Comparison of ENCODE assay signal across 20 cellular contexts in genomic region chr11:33713162-33713913, GRCh38. TPM values are rescaled to one million over a fixed set of nuclear protein-coding genes. Genes with fewer than 3 reads are reported as not detected.
DNase-seq lines count a peak whose midpoint lies in the region; ATAC-seq, FAIRE-seq and TF ChIP-seq lines count a peak whose summit lies in the region.
"Had no signal": no experiment of that assay in that cellular context is flagged by ENCODE, and none has a peak within 500 bp of the region (broad histone marks: within the 10 kb centered on the region; RNA-seq: fewer than 3 reads in every experiment).

No MANE protein-coding gene starts in this region.

- peaks cover 68% of the 10 kb centered on the region for H4K20me1 ChIP-seq in astrocyte (ENCODE audit: insufficient read depth, low read length)

- no peaks in the 10 kb centered on the region for H3K9me3 Mint-ChIP-seq in astrocyte (ENCODE audit: unreplicated experiment)
- H3K9me3 Mint-ChIP-seq: CD4-positive, CD25-positive, alpha-beta regulatory T cell; stimulated activated naive CD8-positive, alpha-beta T cell treated with anti-CD3 and anti-CD28 coated beads, Interleukin-15, amount 100 ng/mL, for 72 hours had no signal

- H3K9me3 ChIP-seq in heart right ventricle (no peaks in the 10 kb centered on the region), astrocyte (ENCODE audit: insufficient read depth, low read depth, low read length) (no peaks in the 10 kb centered on the region), lower lobe of right lung (no peaks in the 10 kb centered on the region), upper lobe of left lung (no peaks in the 10 kb centered on the region)

- TF ChIP-seq CTCF in heart right ventricle (IDR thresholded peaks at IDR 0.05) (no peak), astrocyte (IDR thresholded peaks at IDR 0.05; ENCODE audit: insufficient read depth, low read depth, low read length) (no peak), lower lobe of right lung (IDR thresholded peaks at IDR 0.05) (no peak), upper lobe of left lung (IDR thresholded peaks at IDR 0.05) (no peak)

- no peak overlapping the region for H3K9ac ChIP-seq in astrocyte (ENCODE audit: low read length)

- no peak for ATAC-seq in heart right ventricle
- ATAC-seq in Right ventricle myocardium inferior, result no peak
- ATAC-seq in lower lobe of right lung, result peak in 1 of 2 donors; percentile 47
- ATAC-seq in upper lobe of left lung (ENCODE audit: low FRiP score in 2 of 2), result no peak
- ATAC-seq: sciatic nerve; stimulated activated naive CD8-positive, alpha-beta T cell treated with anti-CD3 and anti-CD28 coated beads, Interleukin-15, amount 100 ng/mL, for 72 hours had no signal

- 67 to 68% methylated on average over 5 of the region's 5 CpGs for WGBS in heart right ventricle, 2 donors
- WGBS in upper lobe of left lung, 2 donors, result 57 to 64% methylated on average over 5 of the region's 5 CpGs

- no peak for TF ChIP-seq POLR2A in upper lobe of left lung (IDR thresholded peaks at IDR 0.05)

- intact Hi-C loops in heart right ventricle (cut with DNase I) (loop anchor here in 1 of 10 donors (10.0 kb wide), 1 partner anchor 449 kb away; no protein-coding TSS in a partner anchor), Right ventricle myocardium inferior (cut with DNase I) (no loop called here), lower lobe of right lung (cut with DNase I) (no loop called here), head of caudate nucleus (cut with DNase I) (no loop called here)

- H2AFZ ChIP-seq in astrocyte (ENCODE audit: low read depth, low read length), result no peak overlapping the region

- peaks cover 10 to 74% (median 67%) of the 10 kb centered on the region in 9 donors for H3K4me1 ChIP-seq in heart right ventricle
- H3K4me1 ChIP-seq in astrocyte (ENCODE audit: insufficient read depth, low read length), result peaks cover 5% of the 10 kb centered on the region
- H3K4me1 ChIP-seq in lower lobe of right lung, result peaks cover 43% of the 10 kb centered on the region
- peaks cover 17 to 65% (median 45%) of the 10 kb centered on the region in 4 donors for H3K4me1 ChIP-seq in upper lobe of left lung

- DNase-seq in heart right ventricle (no peak), Right ventricle myocardium inferior (ENCODE audit: missing footprints) (no peak), astrocyte (ENCODE audit: low read depth) (no peak), lower lobe of right lung (no peak), upper lobe of left lung (no peak), UCSD-AML1 (lab: John Stamatoyannopoulos, UW; ENCODE audit: unreplicated experiment) (no peak), head of caudate nucleus (no peak)
- DNase-seq in central memory CD4-positive, alpha-beta T cell, result no peak
- DNase-seq: activated CD4-positive, CD25-positive, alpha-beta regulatory T cell treated with anti-CD3 and anti-CD28 coated beads, Interleukin-2, amount 50 U/mL, for 72 hours; CD4-positive, CD25-positive, alpha-beta regulatory T cell; DMS153; effector memory CD4-positive, alpha-beta T cell; NCI-H1930; SHP77 treated with DMSO at 0.1 percent for 48 hours; stimulated activated CD4-positive, alpha-beta T cell treated with anti-CD3 and anti-CD28 coated beads, Interleukin-2, amount 100 ng/mL, for 24 hours; stimulated activated naive CD8-positive, alpha-beta T cell treated with anti-CD3 and anti-CD28 coated beads, Interleukin-15, amount 100 ng/mL, for 72 hours; T-helper 2 cell had no signal

- no peaks in the 10 kb centered on the region for H3K27me3 Mint-ChIP-seq in astrocyte (ENCODE audit: low read depth, unreplicated experiment)
- H3K27me3 Mint-ChIP-seq: CD4-positive, CD25-positive, alpha-beta regulatory T cell; stimulated activated naive CD8-positive, alpha-beta T cell treated with anti-CD3 and anti-CD28 coated beads, Interleukin-15, amount 100 ng/mL, for 72 hours had no signal

- H3K27ac ChIP-seq in heart right ventricle (peak overlapping the region in 9 of 10 donors; percentile 10 to 99 (median 33)), astrocyte (ENCODE audit: low read depth, low read length) (no peak overlapping the region), lower lobe of right lung (peak overlapping the region; percentile 19), upper lobe of left lung (peak overlapping the region; percentile 17 to 67 (median 48))

- TF ChIP-seq EP300 in upper lobe of left lung (IDR thresholded peaks at IDR 0.05), result no peak

- H3K27ac Mint-ChIP-seq in astrocyte (ENCODE audit: unreplicated experiment), result peak overlapping the region; percentile 18
- H3K27ac Mint-ChIP-seq: CD4-positive, CD25-positive, alpha-beta regulatory T cell; stimulated activated naive CD8-positive, alpha-beta T cell treated with anti-CD3 and anti-CD28 coated beads, Interleukin-15, amount 100 ng/mL, for 72 hours had no signal

- no peak for FAIRE-seq in astrocyte (lab: Jason Lieb, UNC)

- no peak overlapping the region for H3K4me3 Mint-ChIP-seq in astrocyte (ENCODE audit: unreplicated experiment)
- H3K4me3 Mint-ChIP-seq: CD4-positive, CD25-positive, alpha-beta regulatory T cell; stimulated activated naive CD8-positive, alpha-beta T cell treated with anti-CD3 and anti-CD28 coated beads, Interleukin-15, amount 100 ng/mL, for 72 hours had no signal

- H3K79me2 ChIP-seq in astrocyte (ENCODE audit: insufficient read depth, low read length), result peaks cover 78% of the 10 kb centered on the region

- no peak overlapping the region for H3K4me2 ChIP-seq in astrocyte (ENCODE audit: low read length)

- peaks cover 21% of the 10 kb centered on the region for H3K36me3 Mint-ChIP-seq in astrocyte (ENCODE audit: low read depth, unreplicated experiment)

- H3K4me3 ChIP-seq in heart right ventricle (no peak overlapping the region), astrocyte (ENCODE audit: insufficient read depth, low read depth, low read length) (no peak overlapping the region), lower lobe of right lung (no peak overlapping the region), upper lobe of left lung (no peak overlapping the region)

- H3K27me3 ChIP-seq in heart right ventricle (no peaks in the 10 kb centered on the region), astrocyte (ENCODE audit: insufficient read depth, low read length) (no peaks in the 10 kb centered on the region), lower lobe of right lung (ENCODE audit: low read depth) (no peaks in the 10 kb centered on the region), upper lobe of left lung (no peaks in the 10 kb centered on the region)

- peaks cover 11% of the 10 kb centered on the region for H3K4me1 Mint-ChIP-seq in astrocyte (ENCODE audit: low read depth, unreplicated experiment)
- H3K4me1 Mint-ChIP-seq: CD4-positive, CD25-positive, alpha-beta regulatory T cell; stimulated activated naive CD8-positive, alpha-beta T cell treated with anti-CD3 and anti-CD28 coated beads, Interleukin-15, amount 100 ng/mL, for 72 hours had no signal

- H3K36me3 ChIP-seq in heart right ventricle (peaks cover 0 to 100% (median 43%) of the 10 kb centered on the region in 9 donors), astrocyte (ENCODE audit: insufficient read depth, low read length) (peaks cover 78% of the 10 kb centered on the region), lower lobe of right lung (peaks cover 99% of the 10 kb centered on the region), upper lobe of left lung (peaks cover 17 to 95% (median 56%) of the 10 kb centered on the region in 4 donors)

RNA-seq across cellular contexts. Expression of gene C11orf91, which starts 12.7 kb away (rescaled TPM):
- total RNA-seq in heart right ventricle (1 to 10 TPM in 1 of 10 donors, not detected in 9; 3.0 TPM), Right ventricle myocardium inferior (not detected), astrocyte (not detected in 2 replicates), lower lobe of right lung (not detected), upper lobe of left lung (1 to 10 TPM in 1 of 6 donors, under 1 TPM in 1, not detected in 4; 0.77 to 1.3 TPM)
- under 1 TPM in 1 of 2 donors, not detected in 1; 0.17 TPM for polyA plus RNA-seq in heart right ventricle
- total RNA-seq: activated CD8-positive, alpha-beta memory T cell treated with anti-CD3 and anti-CD28 coated beads for 36 hours; CD4-positive, CD25-positive, alpha-beta regulatory T cell; NCI-H460; sciatic nerve had no signal
- polyA plus RNA-seq: CD4-positive, CD25-positive, alpha-beta regulatory T cell had no signal

RNA-seq across cellular contexts. Expression of gene CD59, which starts 22.9 kb away (rescaled TPM):
- 1,000 to 10,000 TPM in 3 of 10 donors, 100 to 1,000 TPM in 7; 676 to 1,261 (median 764) TPM for total RNA-seq in heart right ventricle
- polyA plus RNA-seq in heart right ventricle, result 100 to 1,000 TPM; 120 to 758 TPM
- 817 TPM for total RNA-seq in Right ventricle myocardium inferior
- total RNA-seq in astrocyte, result 587 and 662 TPM in 2 replicates
- total RNA-seq in lower lobe of right lung, result 816 TPM
- 100 to 1,000 TPM in 5 of 6 donors, 10 to 100 TPM in 1; 57.6 to 914 (median 315) TPM for total RNA-seq in upper lobe of left lung
